23 cellular contexts compared by ENCODE assay signal in genomic region chr21:41851090-41851790, GRCh38. TPM values are rescaled to one million over a fixed set of nuclear protein-coding genes. Genes with fewer than 3 reads are reported as not detected.
DNase-seq lines count a peak whose midpoint lies in the region; ATAC-seq and TF ChIP-seq lines count a peak whose summit lies in the region.
"Had no signal": no experiment of that assay in that cellular context is flagged by ENCODE, and none has a peak within 500 bp of the region (broad histone marks: within the 10 kb centered on the region; RNA-seq: fewer than 3 reads in every experiment).

No MANE protein-coding gene starts in this region.

- TF ChIP-seq CTCF in DND-41 (IDR thresholded peaks at IDR 0.05; ENCODE audit: borderline replicate concordance, extremely low read depth, low read length, poor library complexity, severe bottlenecking) (no peak), OCI-LY1 (IDR thresholded peaks at IDR 0.05; ENCODE audit: low read length) (no peak)

- DNase-seq in DND-41 (no peak), NCI-H146 (lab: John Stamatoyannopoulos, UW) (peak; percentile 54), islet precursor cell (no peak), EL (no peak), Karpas-422 (no peak)
- no peak for DNase-seq in activated CD4-positive, alpha-beta T cell treated with anti-CD3 and anti-CD28 coated beads for 4 hours
- DNase-seq: ACHN; activated CD4-positive, alpha-beta T cell treated with anti-CD3 and anti-CD28 coated beads, Interleukin-2, amount 10 ng/mL, durations not matched to agents 24 days and 14 days; activated naive CD4-positive, alpha-beta T cell treated with anti-CD3 and anti-CD28 coated beads, Interleukin-2, amount 50 U/mL, for 16 hours; activated T-cell treated with anti-CD3 and anti-CD28 coated beads, Interleukin-2, amount 50 U/mL, for 48 hours; NCI-H2029; NCI-H524 treated with DMSO at 0.1 percent for 48 hours; RPMI8226; SK-N-SH; stimulated activated naive CD8-positive, alpha-beta T cell treated with anti-CD3 and anti-CD28 coated beads, Interleukin-15, amount 100 ng/mL, for 72 hours; tibial artery had no signal

- no peaks in the 10 kb centered on the region; the same call in 1 of the 2 replicates for H3F3A ChIP-seq in OCI-LY1 (ENCODE audit: insufficient read depth, low read length)

- H3K4me3 ChIP-seq in BLaER1 (no peak overlapping the region), DND-41 (ENCODE audit: low read depth in 1 of 2, low read length in 2 of 2) (no peak overlapping the region), OCI-LY1 (ENCODE audit: low read depth, low read length, poor library complexity, severe bottlenecking) (no peak overlapping the region), Karpas-422 (ENCODE audit: low read length) (no peak overlapping the region)
- H3K4me3 ChIP-seq: gastroesophageal sphincter, lung, neural progenitor cell, prostate gland, tibial artery had no signal

- H3K36me3 ChIP-seq in BLaER1: peaks cover 66% of the 10 kb centered on the region
- H3K36me3 ChIP-seq in DND-41 (ENCODE audit: insufficient read depth, low read length): peaks cover 81% of the 10 kb centered on the region
- H3K36me3 ChIP-seq in OCI-LY1 (ENCODE audit: insufficient read depth, low read length): peaks cover 87% of the 10 kb centered on the region
- H3K36me3 ChIP-seq in Karpas-422 (ENCODE audit: insufficient read depth, low read length): no peaks in the 10 kb centered on the region
- H3K36me3 ChIP-seq: neural progenitor cell, prostate gland had no signal

- H3K9ac ChIP-seq in BLaER1 (peak overlapping the region; percentile 23; the same call in 1 of the 2 replicates), DND-41 (ENCODE audit: low read depth, low read length) (no peak overlapping the region), OCI-LY1 (ENCODE audit: low read length) (peak overlapping the region; percentile 7; the same call in 1 of the 2 replicates), Karpas-422 (ENCODE audit: low read length) (no peak overlapping the region)
- H3K9ac ChIP-seq: neural progenitor cell, SK-N-SH had no signal

- H3K79me2 ChIP-seq in DND-41 (ENCODE audit: insufficient read depth, low read length) (no peaks in the 10 kb centered on the region), OCI-LY1 (ENCODE audit: insufficient read depth, low read length) (no peaks in the 10 kb centered on the region), Karpas-422 (ENCODE audit: low read length) (no peaks in the 10 kb centered on the region)

- no peaks in the 10 kb centered on the region for H3K27me3 ChIP-seq in BLaER1
- no peaks in the 10 kb centered on the region for H3K27me3 ChIP-seq in DND-41 (ENCODE audit: insufficient read depth, low read length, poor library complexity)
- H3K27me3 ChIP-seq in OCI-LY1 (ENCODE audit: insufficient read depth, low read length): no peaks in the 10 kb centered on the region
- H3K27me3 ChIP-seq in Karpas-422 (ENCODE audit: low read length): no peaks in the 10 kb centered on the region
- H3K27me3 ChIP-seq: gastroesophageal sphincter, neural progenitor cell, tibial artery had no signal

- peaks cover under 1% of the 10 kb centered on the region; the same call in 1 of the 2 replicates for H3K9me3 ChIP-seq in BLaER1
- no peaks in the 10 kb centered on the region for H3K9me3 ChIP-seq in DND-41 (ENCODE audit: insufficient read depth, low read length, severe bottlenecking)
- H3K9me3 ChIP-seq in OCI-LY1 (ENCODE audit: low read length): no peaks in the 10 kb centered on the region
- no peaks in the 10 kb centered on the region for H3K9me3 ChIP-seq in Karpas-422 (ENCODE audit: low read length)
- H3K9me3 ChIP-seq: gastroesophageal sphincter, prostate gland, SK-N-SH, tibial artery had no signal

- H3K9me2 ChIP-seq in OCI-LY1 (ENCODE audit: low read depth, low read length): no peaks in the 10 kb centered on the region
- no peaks in the 10 kb centered on the region for H3K9me2 ChIP-seq in Karpas-422 (replicated peaks; ENCODE audit: insufficient read depth, low read length)
- H3K9me2 ChIP-seq: SK-N-SH had no signal

- H3K4me1 ChIP-seq in BLaER1 (peaks cover 59% of the 10 kb centered on the region), DND-41 (ENCODE audit: insufficient read depth, low read length) (no peaks in the 10 kb centered on the region), OCI-LY1 (ENCODE audit: insufficient read depth, low read length, severe bottlenecking) (peaks cover 49% of the 10 kb centered on the region), Karpas-422 (ENCODE audit: low read length) (no peaks in the 10 kb centered on the region)
- H3K4me1 ChIP-seq: gastroesophageal sphincter, neural progenitor cell, prostate gland, tibial artery had no signal

- ATAC-seq in DND-41 (ENCODE audit: insufficient read depth, low read depth): 0 out of 3 replicates have a peak, but pooled peaks have one; percentile 12
- ATAC-seq: gastroesophageal sphincter; HCT116; stimulated activated naive CD8-positive, alpha-beta T cell treated with anti-CD3 and anti-CD28 coated beads, Interleukin-15, amount 100 ng/mL, for 72 hours had no signal

- H3K4me2 ChIP-seq in BLaER1 (peak overlapping the region; percentile 60), DND-41 (ENCODE audit: insufficient read depth, low read length) (no peak overlapping the region), OCI-LY1 (ENCODE audit: low read length) (peak overlapping the region; percentile 6; the same call in 1 of the 2 replicates), Karpas-422 (ENCODE audit: low read depth, low read length, poor library complexity, severe bottlenecking) (no peak overlapping the region)
- H3K4me2 ChIP-seq: neural progenitor cell, SK-N-SH had no signal

- H4K20me1 ChIP-seq in BLaER1: no peaks in the 10 kb centered on the region
- H4K20me1 ChIP-seq in DND-41 (ENCODE audit: insufficient read depth, low read length): peaks cover 3% of the 10 kb centered on the region; the same call in 1 of the 2 replicates
- no peaks in the 10 kb centered on the region for H4K20me1 ChIP-seq in OCI-LY1 (ENCODE audit: insufficient read depth, low read length)
- no peaks in the 10 kb centered on the region for H4K20me1 ChIP-seq in Karpas-422 (ENCODE audit: insufficient read depth, low read depth, low read length)

- H3K27ac ChIP-seq in BLaER1 (peak overlapping the region; percentile 15; the same call in 1 of the 2 replicates), DND-41 (ENCODE audit: low read length) (no peak overlapping the region), OCI-LY1 (ENCODE audit: low read depth, low read length, poor library complexity, severe bottlenecking) (peak overlapping the region; percentile 67), Karpas-422 (ENCODE audit: low read length) (no peak overlapping the region)
- H3K27ac ChIP-seq: gastroesophageal sphincter, neural progenitor cell, prostate gland, tibial artery had no signal

- H2AFZ ChIP-seq in DND-41 (ENCODE audit: low read depth, low read length) (no peak overlapping the region), OCI-LY1 (ENCODE audit: low read length) (no peak overlapping the region), Karpas-422 (ENCODE audit: low read length) (no peak overlapping the region)
- H2AFZ ChIP-seq: neural progenitor cell had no signal

RNA-seq across cellular contexts. Expression of gene PRDM15, which starts 27.9 kb away (rescaled TPM):
- 3.0 and 14.6 TPM in 2 replicates for total RNA-seq in Karpas-422 (2014; rRNA removed; shearing (Covaris generic); ENCODE audit: low replicate concordance)

Comparison
In these comparisons a context has a peak if more than half of its experiments do, and no peak if none do; other contexts are left out.
1. H3K27ac ChIP-seq: peak in BLaER1 (single experiment) and OCI-LY1 (single experiment); none in DND-41 (single experiment) and Karpas-422 (single experiment).
2. H3K4me2 ChIP-seq: peak in BLaER1 (single experiment) and OCI-LY1 (single experiment); none in DND-41 (single experiment) and Karpas-422 (single experiment).
3. H3K9ac ChIP-seq: peak in BLaER1 (single experiment) and OCI-LY1 (single experiment); none in DND-41 (single experiment) and Karpas-422 (single experiment).